30 cellular contexts compared by ENCODE assay signal in genomic region chr19:5786593-5787551, GRCh38. TPM values are rescaled to one million over a fixed set of nuclear protein-coding genes. Genes with fewer than 3 reads are reported as not detected.
"Had no signal": no experiment of that assay in that cellular context is flagged by ENCODE, and none has a peak within 500 bp of the region (broad histone marks: within the 10 kb centered on the region; RNA-seq: fewer than 3 reads in every experiment).

No MANE protein-coding gene starts in this region.

- H3K27ac ChIP-seq: brain microvascular endothelial cell, KMS-11, PC-9, SJCRH30, SK-N-MC had no signal

- H3K9me3 ChIP-seq: SJCRH30 had no signal

- ATAC-seq: activated CD8-positive, alpha-beta T cell treated with anti-CD3 and anti-CD28 coated beads for 36 hours had no signal

- H3K4me1 ChIP-seq: SJCRH30 had no signal

- FAIRE-seq: RCC 7860, TTC549 had no signal

- H3K27me3 ChIP-seq: brain microvascular endothelial cell, SJCRH30 had no signal

- DNase-seq: activated CD4-positive, alpha-beta T cell treated with anti-CD3 and anti-CD28 coated beads, Interleukin-2, amount 10 ng/mL, durations not matched to agents 24 days and 14 days; activated CD4-positive, alpha-beta T cell treated with anti-CD3 and anti-CD28 coated beads, Interleukin-2, amount 50 U/mL, for 4 hours; activated CD8-positive, alpha-beta T cell treated with anti-CD3 and anti-CD28 coated beads for 36 hours; activated effector memory CD4-positive, alpha-beta T cell treated with Interleukin-2 at 50 U/mL for 16 hours; activated naive CD4-positive, alpha-beta T cell treated with anti-CD3 and anti-CD28 coated beads, Interleukin-2, amount 10 ng/mL, durations not matched to agents 7 days and 5 days; activated T-cell treated with anti-CD3 and anti-CD28 coated beads, Interleukin-2, amount 50 U/mL, for 48 hours; amniotic stem cell; aorta; brain microvascular endothelial cell; central memory CD4-positive, alpha-beta T cell; MM.1S; MV-4-11; NCI-H1092; NCI-H1436 treated with DMSO at 0.1 percent for 48 hours; NCI-H1694 treated with DMSO at 0.1 percent for 48 hours; NCI-H2029; NCI-H345; NCI-H524 treated with DMSO at 0.1 percent for 48 hours; NK-92 treated with Interleukin-12 subunit alpha and Interleukin-12 subunit beta, amount 100 ng/mL, for 24 hours; PC-9; SHP77; SJCRH30 had no signal

- H3K4me2 ChIP-seq: KMS-11, PC-9 had no signal

- H2AFZ ChIP-seq: PC-9 had no signal

- H3K9ac ChIP-seq: KMS-11 had no signal

- H3K4me3 ChIP-seq: PC-9, SJCRH30, SK-N-MC had no signal

RNA-seq across cellular contexts. Expression of gene NRTN, which starts 18.0 kb away (rescaled TPM):
- total RNA-seq: aorta, LHCN-M2 had no signal

RNA-seq across cellular contexts. Expression of gene FUT6, which starts 52.6 kb away (rescaled TPM):
- total RNA-seq: activated CD4-positive, alpha-beta T cell treated with anti-CD3 and anti-CD28 coated beads, Interleukin-2, amount 10 ng/mL, durations not matched to agents 24 days and 14 days; activated CD8-positive, alpha-beta memory T cell treated with anti-CD3 and anti-CD28 coated beads for 36 hours; activated CD8-positive, alpha-beta T cell treated with anti-CD3 and anti-CD28 coated beads for 36 hours; aorta; LHCN-M2; NCI-H460; T-helper 1 cell treated with Interleukin-12 subunit alpha and Interleukin-12 subunit beta and Interleukin-4 antibody, amounts not matched to agents 30 ng/mL and 1 ng/mL, for 36 hours had no signal
